In genomic region chr9:31730398-31730797, GRCh38 we compare ENCODE assay signal across 21 cellular contexts.
DNase-seq lines count a peak whose midpoint lies in the region; ATAC-seq lines count a peak whose summit lies in the region.
"Had no signal": no experiment of that assay in that cellular context is flagged by ENCODE, and none has a peak within 500 bp of the region (broad histone marks: within the 10 kb centered on the region; RNA-seq: fewer than 3 reads in every experiment).

No MANE protein-coding gene starts in this region.

- WGBS in aorta, 2 donors = 88 to 92% methylated on average over 6 of the region's 6 CpGs

- H3K4me3 ChIP-seq in aorta (ENCODE audit: low read length in 2 of 2) = no peak overlapping the region
- H3K4me3 ChIP-seq: GM12878 had no signal

- no peaks in the 10 kb centered on the region for H3K27me3 ChIP-seq in aorta (ENCODE audit: control insufficient read depth in 1 of 2, insufficient read depth in 2 of 2, low read length in 1 of 2)

- no peaks in the 10 kb centered on the region for H3K36me3 ChIP-seq in aorta (ENCODE audit: control insufficient read depth in 1 of 2, insufficient read depth in 2 of 2, low read length in 1 of 2)

- DNase-seq in NCI-H2171 treated with DMSO at 0.1 percent for 48 hours (lab: John Stamatoyannopoulos, UW) (peak; percentile 48), NCI-H2171 (lab: John Stamatoyannopoulos, UW) (no peak), NCI-H524 (lab: John Stamatoyannopoulos, UW) (peak; percentile 57 to 90), myocyte (ENCODE audit: low read depth) (peak; percentile 79), aorta (peak in 1 of 2 donors; percentile 68), NCI-H146 treated with DMSO at 0.1 percent for 48 hours (lab: John Stamatoyannopoulos, UW; ENCODE audit: unreplicated experiment) (no peak)
- no peak for DNase-seq in activated CD8-positive, alpha-beta memory T cell treated with anti-CD3 and anti-CD28 coated beads, Interleukin-2, amount 50 U/mL, for 4 hours
- no peak for DNase-seq in stimulated activated CD4-positive, alpha-beta T cell treated with anti-CD3 and anti-CD28 coated beads, Interleukin-15, amount 100 ng/mL, for 24 hours
- DNase-seq: COR-L47, GF-D8, H9, KG1, MV-4-11, NCI-H187, NCI-H748 treated with DMSO at 0.1 percent for 48 hours, SIG-M5, T-cell had no signal

- peak; percentile 56 for ATAC-seq in aorta (ENCODE audit: low FRiP score)
- ATAC-seq: GM12878, HepG2, SK-N-SH treated with all-trans-retinoic acid at 6 μM for 48 hours, T-cell had no signal

- intact Hi-C loops in aorta (cut with DNase I) = no loop called here

- no peaks in the 10 kb centered on the region for H3K9me3 ChIP-seq in aorta (ENCODE audit: control insufficient read depth, low read length)

- no peak overlapping the region for H3K27ac ChIP-seq in aorta (ENCODE audit: low read depth in 1 of 2, low read length in 2 of 2)
- H3K27ac ChIP-seq: 22Rv1 had no signal

- no peaks in the 10 kb centered on the region for H3K4me1 ChIP-seq in aorta (ENCODE audit: control insufficient read depth in 1 of 2, insufficient read depth in 2 of 2, low read length in 2 of 2)

Comparison
In these comparisons a context has a peak if more than half of its experiments do, and no peak if none do; other contexts are left out.
1. DNase-seq: peak in NCI-H2171 treated with DMSO at 0.1 percent for 48 hours (single experiment), NCI-H524 (2 of 2) and myocyte (single experiment); none in NCI-H2171 (single experiment), activated CD8-positive, alpha-beta memory T cell treated with anti-CD3 and anti-CD28 coated beads, Interleukin-2, amount 50 U/mL, for 4 hours (single experiment), stimulated activated CD4-positive, alpha-beta T cell treated with anti-CD3 and anti-CD28 coated beads, Interleukin-15, amount 100 ng/mL, for 24 hours (single experiment) and NCI-H146 treated with DMSO at 0.1 percent for 48 hours (single experiment).